Comparison of ENCODE assay signal across 1 cellular context in the genomic region with DNA sequence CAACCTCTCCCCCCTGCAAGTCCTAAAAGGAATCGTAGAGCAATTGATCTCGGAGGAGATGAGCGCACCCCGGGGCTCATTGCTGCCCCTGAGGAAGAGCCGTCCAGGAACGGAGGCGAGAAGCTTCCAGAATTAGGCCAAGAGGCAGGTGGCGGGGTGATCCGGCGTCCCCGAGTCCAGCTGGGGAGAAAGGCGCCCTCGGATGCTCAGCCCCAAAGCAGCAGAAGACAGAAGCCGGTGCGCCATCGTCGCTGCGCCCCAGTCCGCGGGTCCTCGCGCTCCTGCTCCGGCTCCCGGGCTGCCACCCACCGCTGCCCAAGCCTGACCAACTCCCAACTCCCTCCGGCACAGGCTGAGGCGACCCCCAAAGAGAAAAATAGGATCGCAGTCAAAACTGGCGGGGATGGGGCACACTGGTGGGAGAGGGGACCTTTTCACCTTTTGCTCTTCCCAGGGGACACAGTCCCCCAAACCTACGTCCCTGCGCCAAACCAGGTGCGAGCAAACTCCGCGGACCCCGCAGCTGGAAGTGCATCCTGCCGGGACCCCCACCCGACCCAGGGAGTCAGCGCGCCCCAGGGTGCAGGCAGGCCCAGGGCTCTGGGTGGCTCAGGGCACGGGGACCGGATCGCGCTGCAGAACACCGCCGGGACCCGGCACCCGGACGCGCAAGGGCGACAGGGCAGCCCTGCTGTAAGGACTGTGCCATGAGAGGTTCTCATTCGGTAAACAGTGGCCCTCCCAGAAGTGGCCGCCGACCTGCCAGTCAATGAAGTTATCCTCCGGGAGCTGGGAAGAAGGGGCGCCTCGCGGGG.
A peak's percentile ranks its signal among the peaks of the same experiment; 100 is the strongest.
TF ChIP-seq lines count a peak whose summit lies in the region.

No MANE protein-coding gene starts in this region.

TF ChIP-seq in H1, 55 proteins besides CTCF, POLR2A, EP300 and RAD21 (continued from another document):
- TF ChIP-seq, protein P1, sequence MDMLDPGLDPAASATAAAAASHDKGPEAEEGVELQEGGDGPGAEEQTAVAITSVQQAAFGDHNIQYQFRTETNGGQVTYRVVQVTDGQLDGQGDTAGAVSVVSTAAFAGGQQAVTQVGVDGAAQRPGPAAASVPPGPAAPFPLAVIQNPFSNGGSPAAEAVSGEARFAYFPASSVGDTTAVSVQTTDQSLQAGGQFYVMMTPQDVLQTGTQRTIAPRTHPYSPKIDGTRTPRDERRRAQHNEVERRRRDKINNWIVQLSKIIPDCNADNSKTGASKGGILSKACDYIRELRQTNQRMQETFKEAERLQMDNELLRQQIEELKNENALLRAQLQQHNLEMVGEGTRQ (IDR thresholded peaks at IDR 0.05; ENCODE audit: low read length), result no peak
- TF ChIP-seq JUND (IDR thresholded peaks at IDR 0.05; ENCODE audit: low read length) (no peak), ASH2L (IDR thresholded peaks at IDR 0.05; ENCODE audit: low read length) (peak; percentile 17), GTF2F1 (IDR thresholded peaks at IDR 0.05; ENCODE audit: borderline replicate concordance, low read depth, low read length) (no peak), TBP (IDR thresholded peaks at IDR 0.05; ENCODE audit: low read depth, low read length) (no peak), BACH1 (IDR thresholded peaks at IDR 0.05; ENCODE audit: low read length) (no peak), BRCA1 (IDR thresholded peaks at IDR 0.05; ENCODE audit: low read depth, low read length) (no peak), SUZ12 (IDR thresholded peaks at IDR 0.05; ENCODE audit: low read length) (peak; percentile 82; the same call in 1 of the 2 replicates), EZH2 (IDR thresholded peaks at IDR 0.05; ENCODE audit: low read depth, low read length, severe bottlenecking) (peak; percentile 90)
